22 cellular contexts compared by ENCODE assay signal in the genomic region with DNA sequence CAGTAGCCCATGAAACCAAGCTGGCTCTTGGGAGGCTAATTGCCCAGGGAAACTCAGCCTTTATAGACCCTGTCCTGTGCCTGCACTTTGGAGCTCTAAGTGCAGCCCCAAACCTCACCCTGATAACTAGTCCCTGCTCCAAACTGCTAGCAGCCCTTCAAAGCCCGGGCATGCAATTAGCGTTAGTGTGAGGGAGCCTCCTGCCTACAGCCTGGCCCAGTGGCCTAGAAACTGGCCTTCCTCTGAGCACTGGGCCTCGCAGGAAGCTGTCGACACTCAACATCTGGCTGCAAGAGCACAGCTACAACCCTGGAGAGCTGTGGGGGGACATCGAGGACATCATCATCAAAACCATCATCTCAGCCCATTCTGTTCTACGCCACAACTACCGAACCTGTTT. TPM values are rescaled to one million over a fixed set of nuclear protein-coding genes. Genes with fewer than 3 reads are reported as not detected.
A peak's percentile ranks its signal among the peaks of the same experiment; 100 is the strongest.
DNase-seq lines count a peak whose midpoint lies in the region; ATAC-seq, FAIRE-seq and TF ChIP-seq lines count a peak whose summit lies in the region.
"Had no signal": no experiment of that assay in that cellular context is flagged by ENCODE, and none has a peak within 500 bp of the region (broad histone marks: within the 10 kb centered on the region; RNA-seq: fewer than 3 reads in every experiment).

No MANE protein-coding gene starts in this region.

- intact Hi-C loops in kidney (cut with DNase I) = no loop called here

- H3K4me1 Mint-ChIP-seq in chondrocyte (ENCODE audit: low read depth) = no peaks in the 10 kb centered on the region

- H4K20me1 ChIP-seq in KMS-11 (ENCODE audit: insufficient read depth) = no peaks in the 10 kb centered on the region

- H3K27ac ChIP-seq in KMS-11 = no peak overlapping the region
- no peak overlapping the region for H3K27ac ChIP-seq in kidney (ENCODE audit: low read depth in 2 of 2, low read length in 2 of 2)

- no peak overlapping the region for H3K4me3 ChIP-seq in KMS-11 (IDR thresholded peaks at IDR 0.05; ENCODE audit: insufficient read depth, low read depth, low read length)
- no peak overlapping the region for H3K4me3 ChIP-seq in kidney (ENCODE audit: low read length in 2 of 2)
- H3K4me3 ChIP-seq: GM23338, HAP-1 had no signal

- no peaks in the 10 kb centered on the region for H3K27me3 Mint-ChIP-seq in chondrocyte (ENCODE audit: low read depth)
- H3K27me3 Mint-ChIP-seq: CD4-positive, alpha-beta memory T cell had no signal

- H3K9me3 ChIP-seq in kidney (ENCODE audit: control insufficient read depth in 1 of 2, low read length in 2 of 2) = no peaks in the 10 kb centered on the region
- H3K9me3 ChIP-seq: HAP-1 had no signal

- H2AFZ ChIP-seq in KMS-11 (ENCODE audit: low read depth) = no peak overlapping the region
- H2AFZ ChIP-seq: GM23338 had no signal

- DNase-seq in chondrocyte (ENCODE audit: low spot score) = peak; percentile 53
- peak; percentile 6 for DNase-seq in kidney
- no peak for DNase-seq in GM19238 (ENCODE audit: insufficient read length, low spot score)
- DNase-seq in RPMI8226 = no peak
- DNase-seq: C1 segment of cervical spinal cord; Calu3; CD4-positive, alpha-beta memory T cell; COR-L47; DMS53; DMS79 treated with DMSO at 0.1 percent for 48 hours; GF-D8; HFFc6 had no signal

- H3K36me3 ChIP-seq in KMS-11 (ENCODE audit: insufficient read depth) = no peaks in the 10 kb centered on the region
- no peaks in the 10 kb centered on the region for H3K36me3 ChIP-seq in kidney (ENCODE audit: control insufficient read depth in 1 of 2, insufficient read depth in 2 of 2, low read length in 2 of 2)
- H3K36me3 ChIP-seq: HAP-1 had no signal

- no peak for FAIRE-seq in kidney (lab: Jason Lieb, UNC)
- FAIRE-seq: GM12891, GM19239, H54 had no signal

- no peaks in the 10 kb centered on the region for H3K36me3 Mint-ChIP-seq in chondrocyte (ENCODE audit: low read depth)
- H3K36me3 Mint-ChIP-seq: CD4-positive, alpha-beta memory T cell had no signal

- peak overlapping the region; percentile 40; the same call in 1 of the 2 replicates for H3K4me2 ChIP-seq in KMS-11
- H3K4me2 ChIP-seq: GM23338 had no signal

- ATAC-seq in GM21786 (IDR thresholded peaks at IDR 0.05; ENCODE audit: unreplicated experiment) = no peak
- ATAC-seq: GM23338 had no signal

- no peak for TF ChIP-seq CTCF in KMS-11 (conservative IDR thresholded peaks at IDR 0.05; ENCODE audit: low read depth, low read length)
- no peak for TF ChIP-seq CTCF in chondrocyte (IDR thresholded peaks at IDR 0.05)
- no peak for TF ChIP-seq CTCF in kidney (IDR thresholded peaks at IDR 0.05; ENCODE audit: borderline replicate concordance, extremely low read depth, insufficient read depth)

- H3K27me3 ChIP-seq in KMS-11 (ENCODE audit: insufficient read depth, low read depth) = no peaks in the 10 kb centered on the region

- no peaks in the 10 kb centered on the region for H3K9me3 Mint-ChIP-seq in chondrocyte (ENCODE audit: low read depth)
- H3K9me3 Mint-ChIP-seq: CD4-positive, alpha-beta memory T cell; GM23338; HFFc6 had no signal

- H3K4me1 ChIP-seq in KMS-11 (ENCODE audit: low read depth, poor library complexity, severe bottlenecking) (peaks cover 32% of the 10 kb centered on the region), kidney (ENCODE audit: control insufficient read depth in 1 of 2, insufficient read depth in 1 of 2, low read depth in 1 of 2, low read length in 2 of 2) (no peaks in the 10 kb centered on the region)
- H3K4me1 ChIP-seq: HAP-1 had no signal

- no peak overlapping the region for H3K9ac ChIP-seq in KMS-11
- H3K9ac ChIP-seq in kidney (ENCODE audit: low read length in 2 of 2) = no peak overlapping the region

- no peak overlapping the region for H3K4me3 Mint-ChIP-seq in chondrocyte (ENCODE audit: unreplicated experiment)
- H3K4me3 Mint-ChIP-seq: CD4-positive, alpha-beta memory T cell; GM23338; HFFc6 had no signal

- no peak overlapping the region for H3K27ac Mint-ChIP-seq in chondrocyte (ENCODE audit: unreplicated experiment)
- H3K27ac Mint-ChIP-seq: CD4-positive, alpha-beta memory T cell; GM23338; HFFc6 had no signal

- H3K79me2 ChIP-seq in KMS-11 (ENCODE audit: insufficient read depth, low read depth) = no peaks in the 10 kb centered on the region

RNA-seq across cellular contexts. Expression of a gene that starts 7.7 kb away (rescaled TPM):
- total RNA-seq in chondrocyte (87.3 to 116 TPM (median 94.0 TPM) in 3 replicates), kidney (81.9 TPM)
- 93.8 TPM for polyA plus RNA-seq in kidney (ENCODE audit: insufficient read depth, low read depth, low replicate concordance)

RNA-seq across cellular contexts. Expression of a gene that starts 8.4 kb away (rescaled TPM):
- total RNA-seq in chondrocyte (0.69 TPM in 1 of 3 replicates, not detected in the others), kidney (0.54 TPM)
- 0.88 TPM for polyA plus RNA-seq in kidney (ENCODE audit: insufficient read depth, low read depth, low replicate concordance)
- total RNA-seq: A172, A673, G401, GM23338 had no signal
- polyA plus RNA-seq: CD4-positive, alpha-beta memory T cell; GM23338 had no signal

RNA-seq across cellular contexts. Expression of a gene that starts 23.8 kb away (rescaled TPM):
- total RNA-seq in chondrocyte (4.8 to 5.8 TPM (median 5.5 TPM) in 3 replicates), kidney (15.3 TPM)
- polyA plus RNA-seq in kidney (ENCODE audit: insufficient read depth, low read depth, low replicate concordance) = 4.8 TPM

RNA-seq across cellular contexts. Expression of a gene that starts 24.0 kb away (rescaled TPM):
- total RNA-seq in chondrocyte (40.2 to 42.4 TPM (median 40.9 TPM) in 3 replicates), kidney (158 TPM)
- 321 TPM for polyA plus RNA-seq in kidney (ENCODE audit: insufficient read depth, low read depth, low replicate concordance)

RNA-seq across cellular contexts. Expression of a gene that starts 56.6 kb away (rescaled TPM):
- total RNA-seq in chondrocyte (6.7 to 10.5 TPM (median 9.2 TPM) in 3 replicates), kidney (190 TPM)
- 28.7 TPM for polyA plus RNA-seq in kidney (ENCODE audit: insufficient read depth, low read depth, low replicate concordance)

Comparison
In these comparisons a context has a peak if more than half of its experiments do, and no peak if none do; other contexts are left out.
1. DNase-seq: peak in chondrocyte (single experiment) and kidney (single experiment); none in GM19238 (single experiment) and RPMI8226 (single experiment).